Comparison of ENCODE assay signal across 16 cellular contexts in the genomic region with DNA sequence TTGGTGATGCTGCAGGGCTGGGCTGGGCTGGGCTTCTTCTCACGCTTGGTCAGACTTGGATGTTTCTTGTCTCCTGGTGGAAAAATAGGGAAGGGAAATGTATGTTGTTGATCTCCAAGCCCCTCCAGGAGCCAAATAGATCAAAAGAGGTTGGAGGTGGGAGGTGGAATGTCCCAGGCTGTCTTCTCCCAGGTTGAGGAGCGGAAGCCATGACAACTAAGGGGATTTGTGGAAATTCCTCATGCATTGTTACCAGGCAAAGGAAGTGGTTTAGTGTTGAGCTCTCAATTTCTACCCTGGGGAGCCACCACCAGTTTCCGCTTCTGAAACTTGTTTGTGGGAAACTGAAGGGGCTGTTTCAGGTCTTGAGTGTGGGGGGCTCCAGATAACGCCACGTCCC.
DNase-seq lines count a peak whose midpoint lies in the region; ATAC-seq and TF ChIP-seq lines count a peak whose summit lies in the region.
"Had no signal": no experiment of that assay in that cellular context is flagged by ENCODE, and none has a peak within 500 bp of the region (broad histone marks: within the 10 kb centered on the region; RNA-seq: fewer than 3 reads in every experiment).

No MANE protein-coding gene starts in this region.

- intact Hi-C loops in IMR-90 (cut with micrococcal nuclease), result no loop called here

- no peaks in the 10 kb centered on the region for H3K79me1 ChIP-seq in IMR-90 (ENCODE audit: low read depth in 1 of 2, low read length in 2 of 2)

- H3K27me3 ChIP-seq in IMR-90 (ENCODE audit: control insufficient read depth, insufficient read depth, low read length) (no peaks in the 10 kb centered on the region), endodermal cell (ENCODE audit: control insufficient read depth, insufficient read depth, low read length, poor library complexity, severe bottlenecking) (no peaks in the 10 kb centered on the region)
- H3K27me3 ChIP-seq: dorsolateral prefrontal cortex, heart right ventricle had no signal

- H4K5ac ChIP-seq in IMR-90 (ENCODE audit: low read depth, low read length), result no peak overlapping the region; the same call in 1 of the 2 replicates

- CTCF ChIA-PET in IMR-90 (lab: Yijun Ruan, JAX), result interaction anchor here (0.7 kb wide), 1 partner anchor 17 kb away, joined by 6 read pairs; no protein-coding TSS in a partner anchor

- H3K4me1 Mint-ChIP-seq in endodermal cell, result peaks cover 23% of the 10 kb centered on the region
- peaks cover 21% of the 10 kb centered on the region for H3K4me1 Mint-ChIP-seq in nephron

- H4K8ac ChIP-seq in IMR-90 (ENCODE audit: low read depth in 2 of 2, low read length in 2 of 2), result peak overlapping the region in 1 of 2 experiments; percentile 36; a peak in 1 of 4 replicates

- dilution Hi-C loops in IMR-90 (cut with HindIII; ENCODE audit: low sequenced_read_pairs, unreplicated experiment), result no loop called here

- in situ Hi-C loops in IMR-90 (cut with MboI; ENCODE audit: low sequenced_read_pairs), result no loop called here

- H3K14ac ChIP-seq in IMR-90 (replicated peaks; ENCODE audit: low read depth, low read length), result 0 out of 2 replicates have a peak overlapping the region, but pooled peaks have one; percentile 28

- H3K27ac Mint-ChIP-seq in endodermal cell, result peak overlapping the region; percentile 95
- peak overlapping the region; percentile 18 to 60 (median 47) for H3K27ac Mint-ChIP-seq in nephron
- H3K27ac Mint-ChIP-seq: activated naive CD8-positive, alpha-beta T cell had no signal

- H3K56ac ChIP-seq in IMR-90 (ENCODE audit: extremely low read depth, insufficient read depth, low read length), result no peak overlapping the region

- no peaks in the 10 kb centered on the region for H3K36me3 Mint-ChIP-seq in endodermal cell (ENCODE audit: low read depth)
- peaks cover 4% of the 10 kb centered on the region for H3K36me3 Mint-ChIP-seq in nephron (ENCODE audit: low read depth)
- H3K36me3 Mint-ChIP-seq: activated naive CD8-positive, alpha-beta T cell had no signal

- no peak overlapping the region; the same call in 2 of the 3 replicates for H2BK15ac ChIP-seq in IMR-90 (ENCODE audit: low read depth, low read length)

- peak overlapping the region; percentile 45; the same call in 1 of the 2 replicates for H2AK5ac ChIP-seq in IMR-90 (ENCODE audit: low read depth, low read length)

- H3K4me3 Mint-ChIP-seq in endodermal cell (no peak overlapping the region), nephron (no peak overlapping the region)
- H3K4me3 Mint-ChIP-seq: activated naive CD8-positive, alpha-beta T cell had no signal

- TF ChIP-seq RAD21 in IMR-90 (IDR thresholded peaks at IDR 0.05; ENCODE audit: low read length), result no peak

- H2AFZ ChIP-seq in IMR-90 (replicated peaks; ENCODE audit: low read length, poor library complexity), result peak overlapping the region; percentile 44
- H2AFZ ChIP-seq: PC-9 had no signal

- H3K27ac ChIP-seq in IMR-90 (ENCODE audit: insufficient read depth, low read length), result no peak overlapping the region; the same call in 1 of the 2 replicates
- peak overlapping the region; percentile 27 for H3K27ac ChIP-seq in endodermal cell (ENCODE audit: low read depth, low read length)
- H3K27ac ChIP-seq: PC-9 had no signal

- no CpG with 5 or more reads among the region's 5 CpGs for WGBS in IMR-90 (ENCODE audit: extremely low coverage in 2 of 2, insufficient read length in 1 of 2), 2 experiments
- WGBS in endodermal cell (ENCODE audit: insufficient coverage in 1 of 2, insufficient read length in 1 of 2), 2 experiments, result 80 to 84% methylated on average over 2 to 5 of the region's 5 CpGs

- no peak for TF ChIP-seq POLR2A in IMR-90 (IDR thresholded peaks at IDR 0.05; ENCODE audit: low read depth, low read length)

- 0 out of 2 replicates have a peak overlapping the region, but pooled peaks have one; percentile 6 for H3K23ac ChIP-seq in IMR-90 (ENCODE audit: low read depth, low read length)

- H2BK120ac ChIP-seq in IMR-90 (ENCODE audit: low read depth, low read length), result no peak overlapping the region

- H3K9me3 Mint-ChIP-seq in endodermal cell (peaks cover 8% of the 10 kb centered on the region), nephron (peaks cover 5% of the 10 kb centered on the region)

- H3K36me3 ChIP-seq in IMR-90 (ENCODE audit: control insufficient read depth, insufficient read depth, low read length) (no peaks in the 10 kb centered on the region), endodermal cell (ENCODE audit: control insufficient read depth, insufficient read depth, low read length) (no peaks in the 10 kb centered on the region)
- H3K36me3 ChIP-seq: heart right ventricle had no signal

- H3K9ac ChIP-seq in IMR-90 (ENCODE audit: low read depth, low read length) (no peak overlapping the region), endodermal cell (ENCODE audit: extremely low read depth, low read length, poor library complexity, severe bottlenecking) (peak overlapping the region; percentile 21)

- no peak; the same call in 1 of the 2 replicates for ATAC-seq in IMR-90 (ENCODE audit: low read depth)
- ATAC-seq in GM21825 (IDR thresholded peaks at IDR 0.05; ENCODE audit: unreplicated experiment), result no peak
- ATAC-seq in HG03280 (IDR thresholded peaks at IDR 0.05; ENCODE audit: unreplicated experiment), result no peak

- DNase-seq in A172 (ENCODE audit: low spot score) (peak; percentile 71), IMR-90 (no peak), endodermal cell (peak; percentile 75), DMS79 (lab: John Stamatoyannopoulos, UW) (no peak)
- DNase-seq in stimulated activated naive CD4-positive, alpha-beta T cell treated with Interleukin-2 at 50 U/mL for 16 hours (lab: John Stamatoyannopoulos, UW), result no peak
- DNase-seq: activated CD8-positive, alpha-beta memory T cell treated with anti-CD3 and anti-CD28 coated beads for 24 hours; DMS79 treated with DMSO at 0.1 percent for 48 hours; dorsolateral prefrontal cortex; heart right ventricle; Kasumi-1; T-helper 9 cell had no signal

- H3K4ac ChIP-seq in IMR-90 (ENCODE audit: low read depth, low read length), result peak overlapping the region; percentile 51; the same call in 1 of the 2 replicates

- peaks cover 8% of the 10 kb centered on the region for H3K4me1 ChIP-seq in IMR-90 (ENCODE audit: control insufficient read depth, insufficient read depth, low read length)
- H3K4me1 ChIP-seq in endodermal cell (ENCODE audit: control insufficient read depth, insufficient read depth, low read length), result peaks cover 7% of the 10 kb centered on the region

- H2BK20ac ChIP-seq in IMR-90 (ENCODE audit: low read depth, low read length), result no peak overlapping the region

- H3K9me1 ChIP-seq in IMR-90 (ENCODE audit: insufficient read depth, low read length), result no peaks in the 10 kb centered on the region; the same call in 1 of the 2 replicates

- TF ChIP-seq CTCF in IMR-90 (conservative IDR thresholded peaks at IDR 0.05; ENCODE audit: low read depth, low read length) (no peak), endodermal cell (conservative IDR thresholded peaks at IDR 0.05) (no peak), nephron (IDR thresholded peaks at IDR 0.05; ENCODE audit: unreplicated experiment in 3 of 3) (no peak)

- POLR2A ChIA-PET in IMR-90 (lab: Charles Lee; ENCODE audit: unreplicated experiment), result no interaction called here

- H2BK5ac ChIP-seq in IMR-90 (ENCODE audit: low read depth, low read length, poor library complexity, severe bottlenecking), result no peak overlapping the region

- H3K18ac ChIP-seq in IMR-90 (ENCODE audit: low read depth, low read length), result peak overlapping the region; percentile 7; the same call in 1 of the 2 replicates

- peaks cover 2% of the 10 kb centered on the region; the same call in 1 of the 2 replicates for H3K9me3 ChIP-seq in IMR-90 (ENCODE audit: control insufficient read depth, insufficient read depth, low read length)
- H3K9me3 ChIP-seq in endodermal cell (ENCODE audit: control insufficient read depth, low read length), result no peaks in the 10 kb centered on the region

- H3K27me3 Mint-ChIP-seq in endodermal cell (ENCODE audit: insufficient read depth) (no peaks in the 10 kb centered on the region), nephron (ENCODE audit: low read depth) (peaks cover 5% of the 10 kb centered on the region)
- H3K27me3 Mint-ChIP-seq: activated naive CD8-positive, alpha-beta T cell had no signal

- H3K4me2 ChIP-seq in IMR-90 (ENCODE audit: low read depth, low read length), result no peak overlapping the region
- H3K4me2 ChIP-seq: PC-9 had no signal

- H3K4me3 ChIP-seq in IMR-90 (ENCODE audit: insufficient read depth, low read depth, low read length) (no peak overlapping the region), endodermal cell (ENCODE audit: low read length) (no peak overlapping the region)
- H3K4me3 ChIP-seq: dorsolateral prefrontal cortex, heart right ventricle, PC-9 had no signal

- BruUV-seq in IMR-90 (replicated peaks; lab: Mats Ljungman, UMichigan), result no TSS peak

- no peak overlapping the region for H4K91ac ChIP-seq in IMR-90 (ENCODE audit: insufficient read depth, low read depth, low read length)

- no peak overlapping the region for H2AK9ac ChIP-seq in IMR-90 (replicated peaks; ENCODE audit: low read depth, low read length, poor library complexity)

- H4K20me1 ChIP-seq in IMR-90 (ENCODE audit: insufficient read depth, low read length), result no peaks in the 10 kb centered on the region

TF ChIP-seq in IMR-90, 13 proteins besides CTCF, POLR2A, EP300 and RAD21 (continues in another document):
- no peak for TF ChIP-seq MXI1 (IDR thresholded peaks at IDR 0.05; ENCODE audit: borderline replicate concordance, low read depth, low read length)
- no peak for TF ChIP-seq RFX5 (IDR thresholded peaks at IDR 0.05; ENCODE audit: low read depth, low read length)
- TF ChIP-seq MAFK (IDR thresholded peaks at IDR 0.05; ENCODE audit: low read depth, low read length), result no peak
- TF ChIP-seq, protein P1, sequence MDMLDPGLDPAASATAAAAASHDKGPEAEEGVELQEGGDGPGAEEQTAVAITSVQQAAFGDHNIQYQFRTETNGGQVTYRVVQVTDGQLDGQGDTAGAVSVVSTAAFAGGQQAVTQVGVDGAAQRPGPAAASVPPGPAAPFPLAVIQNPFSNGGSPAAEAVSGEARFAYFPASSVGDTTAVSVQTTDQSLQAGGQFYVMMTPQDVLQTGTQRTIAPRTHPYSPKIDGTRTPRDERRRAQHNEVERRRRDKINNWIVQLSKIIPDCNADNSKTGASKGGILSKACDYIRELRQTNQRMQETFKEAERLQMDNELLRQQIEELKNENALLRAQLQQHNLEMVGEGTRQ (IDR thresholded peaks at IDR 0.05; ENCODE audit: low read depth, low read length), result no peak
- no peak for TF ChIP-seq CEBPB (IDR thresholded peaks at IDR 0.05; ENCODE audit: low read depth, low read length)
- TF ChIP-seq FOS (IDR thresholded peaks at IDR 0.05; ENCODE audit: low read depth, low read length), result no peak
- TF ChIP-seq BHLHE40 (IDR thresholded peaks at IDR 0.05; ENCODE audit: low read depth, low read length), result no peak

Comparison
In these comparisons a context has a peak if more than half of its experiments do, and no peak if none do; other contexts are left out.
1. DNase-seq: peak in A172 (single experiment) and endodermal cell (single experiment); none in IMR-90 (single experiment), stimulated activated naive CD4-positive, alpha-beta T cell treated with Interleukin-2 at 50 U/mL for 16 hours (single experiment) and DMS79 (single experiment).